In the genomic region with DNA sequence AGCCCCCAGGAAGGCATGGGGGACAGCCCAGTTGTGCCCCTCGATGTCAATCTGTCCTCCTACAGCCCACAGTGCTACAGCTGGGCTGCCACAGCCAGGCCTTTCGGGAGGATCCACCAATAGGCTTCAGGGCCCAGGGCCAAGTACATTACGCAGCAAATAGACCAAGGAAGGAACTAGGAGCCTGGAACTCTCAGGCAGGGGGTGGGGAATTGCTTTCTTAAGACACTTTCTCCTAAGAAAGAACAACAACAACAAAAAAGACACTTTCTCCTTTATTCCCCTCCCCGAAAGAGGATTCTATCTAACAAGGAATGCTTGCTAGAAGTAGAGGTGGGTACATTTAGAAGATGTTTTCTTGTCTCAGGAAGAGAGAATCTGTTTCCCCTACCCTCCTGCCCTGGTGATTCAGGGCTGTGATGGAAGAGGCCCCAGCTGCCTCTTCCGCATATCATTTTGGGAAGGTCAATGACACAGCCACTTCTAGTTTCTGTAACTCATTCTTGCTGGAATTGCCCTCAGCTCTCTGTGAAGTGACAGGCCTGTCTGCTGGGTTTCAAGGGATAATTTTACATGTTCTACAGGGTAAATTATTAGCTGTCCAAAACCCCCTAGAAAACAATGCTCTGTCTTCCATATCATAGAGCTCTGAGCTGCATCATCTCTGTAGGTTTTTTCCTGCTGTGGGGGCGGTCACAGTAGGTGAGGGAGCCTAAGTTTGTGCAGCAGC, we compare ENCODE assay signal across 8 cellular contexts. TPM values are rescaled to one million over a fixed set of nuclear protein-coding genes. Genes with fewer than 3 reads are reported as not detected.
DNase-seq lines count a peak whose midpoint lies in the region; ATAC-seq lines count a peak whose summit lies in the region.

No MANE protein-coding gene starts in this region.

- peak; percentile 9 to 42 for ATAC-seq in activated T-cell treated with anti-CD3 and anti-CD28 coated beads, Interleukin-2, amount 50 U/mL, for 72 hours (replicated peaks in 1 of 2)
- ATAC-seq in HG02870 (IDR thresholded peaks at IDR 0.05; ENCODE audit: unreplicated experiment): no peak

- H3K27me3 Mint-ChIP-seq in T-helper 1 cell treated with Interleukin-12 subunit alpha and Interleukin-12 subunit beta and Interleukin-4 antibody, amounts not matched to agents 30 μg/mL and 1 μg/mL, for 36 hours (ENCODE audit: low read depth): no peaks in the 10 kb centered on the region
- no peaks in the 10 kb centered on the region for H3K27me3 Mint-ChIP-seq in IgD-negative memory B cell
- no peaks in the 10 kb centered on the region for H3K27me3 Mint-ChIP-seq in activated T-cell treated with anti-CD3 and anti-CD28 coated beads, Interleukin-2, amount 50 U/mL, for 72 hours (ENCODE audit: low read depth)

- no peaks in the 10 kb centered on the region for H3K9me3 Mint-ChIP-seq in T-helper 1 cell treated with Interleukin-12 subunit alpha and Interleukin-12 subunit beta and Interleukin-4 antibody, amounts not matched to agents 30 μg/mL and 1 μg/mL, for 36 hours
- no peaks in the 10 kb centered on the region for H3K9me3 Mint-ChIP-seq in IgD-negative memory B cell
- H3K9me3 Mint-ChIP-seq in activated T-cell treated with anti-CD3 and anti-CD28 coated beads, Interleukin-2, amount 50 U/mL, for 72 hours: no peaks in the 10 kb centered on the region

- H3K27ac Mint-ChIP-seq in T-helper 1 cell treated with Interleukin-12 subunit alpha and Interleukin-12 subunit beta and Interleukin-4 antibody, amounts not matched to agents 30 μg/mL and 1 μg/mL, for 36 hours: peak overlapping the region; percentile 92
- H3K27ac Mint-ChIP-seq in IgD-negative memory B cell: peak overlapping the region; percentile 60 to 97 (median 90)
- peak overlapping the region; percentile 98 for H3K27ac Mint-ChIP-seq in activated T-cell treated with anti-CD3 and anti-CD28 coated beads, Interleukin-2, amount 50 U/mL, for 72 hours

- no peak for DNase-seq in T-helper 1 cell
- DNase-seq in activated T-cell treated with anti-CD3 and anti-CD28 coated beads, Interleukin-2, amount 50 U/mL, for 72 hours: peak; percentile 47 to 61
- peak; percentile 94 for DNase-seq in cardiac septum (ENCODE audit: low spot score)
- DNase-seq in renal cortical epithelial cell (ENCODE audit: low read depth): peak; percentile 83
- DNase-seq in NCI-H510A treated with DMSO at 0.1 percent for 48 hours (lab: John Stamatoyannopoulos, UW): no peak

- H3K4me3 Mint-ChIP-seq in T-helper 1 cell treated with Interleukin-12 subunit alpha and Interleukin-12 subunit beta and Interleukin-4 antibody, amounts not matched to agents 30 μg/mL and 1 μg/mL, for 36 hours: peak overlapping the region; percentile 59
- peak overlapping the region; percentile 61 to 91 (median 75) for H3K4me3 Mint-ChIP-seq in IgD-negative memory B cell
- peak overlapping the region; percentile 87 for H3K4me3 Mint-ChIP-seq in activated T-cell treated with anti-CD3 and anti-CD28 coated beads, Interleukin-2, amount 50 U/mL, for 72 hours

- H3K4me1 Mint-ChIP-seq in T-helper 1 cell treated with Interleukin-12 subunit alpha and Interleukin-12 subunit beta and Interleukin-4 antibody, amounts not matched to agents 30 μg/mL and 1 μg/mL, for 36 hours (ENCODE audit: low read depth): peaks cover 48% of the 10 kb centered on the region
- peaks cover 49 to 63% (median 57%) of the 10 kb centered on the region in 3 donors for H3K4me1 Mint-ChIP-seq in IgD-negative memory B cell
- H3K4me1 Mint-ChIP-seq in activated T-cell treated with anti-CD3 and anti-CD28 coated beads, Interleukin-2, amount 50 U/mL, for 72 hours (ENCODE audit: low read depth): peaks cover 91% of the 10 kb centered on the region

- no peaks in the 10 kb centered on the region for H3K36me3 Mint-ChIP-seq in T-helper 1 cell treated with Interleukin-12 subunit alpha and Interleukin-12 subunit beta and Interleukin-4 antibody, amounts not matched to agents 30 μg/mL and 1 μg/mL, for 36 hours (ENCODE audit: low read depth)
- no peaks in the 10 kb centered on the region for H3K36me3 Mint-ChIP-seq in IgD-negative memory B cell
- H3K36me3 Mint-ChIP-seq in activated T-cell treated with anti-CD3 and anti-CD28 coated beads, Interleukin-2, amount 50 U/mL, for 72 hours (ENCODE audit: insufficient read depth in 2 of 2): peaks cover 0 to 2% of the 10 kb centered on the region in 2 donors

- intact Hi-C loops in cardiac septum (cut with DNase I): loop anchor here (2.0 kb wide), 1 partner anchor 16 kb away; no protein-coding TSS in a partner anchor

RNA-seq across cellular contexts. Expression of a gene that starts 6.0 kb away (rescaled TPM):
- 3,054 TPM for polyA plus RNA-seq in IgD-negative memory B cell
- total RNA-seq in activated T-cell treated with anti-CD3 and anti-CD28 coated beads, Interleukin-2, amount 50 U/mL, for 72 hours: over 10,000 TPM in 1 of 2 donors, 1,000 to 10,000 TPM in 1; 8,391 to 13,279 TPM
- 9,850 TPM for total RNA-seq in cardiac septum
- total RNA-seq in renal cortical epithelial cell: 3,367 and 12,764 TPM in 2 replicates

RNA-seq across cellular contexts. Expression of a gene that starts 32.1 kb away (rescaled TPM):
- 34.0 TPM for polyA plus RNA-seq in IgD-negative memory B cell
- total RNA-seq in activated T-cell treated with anti-CD3 and anti-CD28 coated beads, Interleukin-2, amount 50 U/mL, for 72 hours: 10 to 100 TPM; 77.9 to 83.4 TPM
- total RNA-seq in cardiac septum (60.2 TPM), renal cortical epithelial cell (48.8 and 57.2 TPM in 2 replicates)

Comparison
In these comparisons a context has a peak if more than half of its experiments do, and no peak if none do; other contexts are left out.
1. DNase-seq: peak in activated T-cell treated with anti-CD3 and anti-CD28 coated beads, Interleukin-2, amount 50 U/mL, for 72 hours (2 of 2), cardiac septum (single experiment) and renal cortical epithelial cell (single experiment); none in T-helper 1 cell (0 of 5) and NCI-H510A treated with DMSO at 0.1 percent for 48 hours (single experiment).
2. Peak in every context shown above with its lines, with median percentiles within 50 percentile points of each other: H3K27ac Mint-ChIP-seq and H3K4me3 Mint-ChIP-seq.